In the genomic region with DNA sequence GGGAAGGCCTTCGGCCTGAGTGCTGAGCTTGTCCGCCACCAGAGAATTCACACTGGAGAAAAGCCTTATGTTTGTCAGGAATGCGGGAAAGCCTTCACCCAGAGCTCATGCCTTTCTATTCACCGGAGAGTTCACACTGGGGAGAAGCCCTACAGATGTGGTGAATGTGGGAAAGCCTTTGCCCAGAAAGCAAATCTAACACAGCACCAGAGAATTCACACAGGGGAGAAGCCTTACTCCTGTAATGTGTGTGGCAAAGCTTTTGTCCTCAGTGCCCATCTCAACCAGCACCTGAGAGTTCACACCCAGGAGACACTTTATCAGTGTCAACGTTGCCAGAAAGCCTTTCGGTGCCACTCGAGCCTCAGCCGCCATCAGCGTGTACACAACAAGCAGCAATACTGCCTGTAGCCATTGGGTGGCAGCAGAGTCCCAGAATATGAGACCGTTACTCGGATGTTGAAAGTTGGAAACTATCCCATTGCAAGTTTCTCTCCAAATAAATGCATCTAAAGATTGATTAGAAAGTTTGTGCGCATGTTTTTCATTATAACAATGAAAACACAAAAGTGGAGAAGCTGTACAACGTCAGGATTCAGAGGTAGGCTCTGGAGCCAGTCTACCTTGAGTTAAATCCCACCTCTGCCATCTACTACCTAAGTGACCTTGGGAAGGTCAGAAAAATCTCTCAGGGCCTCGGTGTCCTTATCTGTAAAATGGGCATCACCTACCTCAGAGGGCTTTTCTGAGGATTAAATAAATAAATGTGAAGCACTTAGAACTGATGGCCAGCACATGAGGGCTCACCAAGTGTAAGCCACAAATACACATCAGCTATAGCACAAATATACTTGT, we compare ENCODE assay signal across 9 cellular contexts. TPM values are rescaled to one million over a fixed set of nuclear protein-coding genes. Genes with fewer than 3 reads are reported as not detected.
DNase-seq lines count a peak whose midpoint lies in the region; ATAC-seq and TF ChIP-seq lines count a peak whose summit lies in the region.
"Had no signal": no experiment of that assay in that cellular context is flagged by ENCODE, and none has a peak within 500 bp of the region (broad histone marks: within the 10 kb centered on the region; RNA-seq: fewer than 3 reads in every experiment).

No MANE protein-coding gene starts in this region.

- intact Hi-C loops in posterior cingulate gyrus (cut with DNase I), result no loop called here
- intact Hi-C loops in aorta (cut with DNase I), result loop anchor here in 1 of 2 donors (10.0 kb wide), 1 partner anchor 88 kb away; no protein-coding TSS in a partner anchor

- H3K36me3 ChIP-seq in CD4-positive, CD25-positive, alpha-beta regulatory T cell (ENCODE audit: control insufficient read depth, insufficient read depth, low read length), result peaks cover 50% of the 10 kb centered on the region
- H3K36me3 ChIP-seq in KMS-11 (ENCODE audit: insufficient read depth), result peaks cover 18% of the 10 kb centered on the region; the same call in 1 of the 2 replicates
- H3K36me3 ChIP-seq in fibroblast of lung (ENCODE audit: control insufficient read depth, insufficient read depth, low read length), result peaks cover 23% of the 10 kb centered on the region
- H3K36me3 ChIP-seq in aorta (ENCODE audit: control insufficient read depth in 1 of 2, insufficient read depth in 2 of 2, low read length in 1 of 2), result peaks cover 17 to 24% of the 10 kb centered on the region in 2 donors

- 48 to 54% methylated on average over 14 of the region's 14 CpGs for whole genome bisulfite sequencing in aorta, 2 donors

- H3K9ac ChIP-seq in KMS-11, result no peak overlapping the region
- H3K9ac ChIP-seq in fibroblast of lung (ENCODE audit: insufficient read depth, low read length), result no peak overlapping the region

- peak; percentile 68 for TF ChIP-seq CTCF in KMS-11 (conservative IDR thresholded peaks at IDR 0.05; ENCODE audit: low read depth, low read length)
- TF ChIP-seq CTCF in fibroblast of lung (conservative IDR thresholded peaks at IDR 0.05 in 1 of 2, IDR thresholded peaks at IDR 0.05 in 1 of 2; ENCODE audit: low read depth in 1 of 2, low read length in 2 of 2), result peak; percentile 44 to 56

- no peaks in the 10 kb centered on the region for H3K79me2 ChIP-seq in KMS-11 (ENCODE audit: insufficient read depth, low read depth)
- H3K79me2 ChIP-seq in fibroblast of lung (ENCODE audit: control insufficient read depth, insufficient read depth, low read length), result no peaks in the 10 kb centered on the region

- H3K4me2 ChIP-seq in KMS-11, result no peak overlapping the region
- no peak overlapping the region for H3K4me2 ChIP-seq in fibroblast of lung (ENCODE audit: extremely low read depth, insufficient read depth, low read length)

- H2AFZ ChIP-seq in KMS-11 (ENCODE audit: low read depth) (no peak overlapping the region), fibroblast of lung (ENCODE audit: low read length) (no peak overlapping the region)

- no peak overlapping the region for H3K27ac Mint-ChIP-seq in CD4-positive, CD25-positive, alpha-beta regulatory T cell
- H3K27ac Mint-ChIP-seq: IgD-negative memory B cell had no signal

- H3K27ac ChIP-seq in CD4-positive, CD25-positive, alpha-beta regulatory T cell (ENCODE audit: insufficient read depth, low read length, poor library complexity, severe bottlenecking), result no peak overlapping the region
- H3K27ac ChIP-seq in KMS-11, result no peak overlapping the region
- no peak overlapping the region for H3K27ac ChIP-seq in fibroblast of lung (ENCODE audit: insufficient read depth, low read length)
- H3K27ac ChIP-seq in aorta (ENCODE audit: low read depth in 1 of 2, low read length in 2 of 2), result no peak overlapping the region

- H3K4me3 Mint-ChIP-seq in CD4-positive, CD25-positive, alpha-beta regulatory T cell, result no peak overlapping the region

- H3K4me1 Mint-ChIP-seq in CD4-positive, CD25-positive, alpha-beta regulatory T cell, result peaks cover 4 to 21% (median 15%) of the 10 kb centered on the region in 4 donors

- peaks cover 8% of the 10 kb centered on the region for H3K27me3 Mint-ChIP-seq in CD4-positive, CD25-positive, alpha-beta regulatory T cell
- H3K27me3 Mint-ChIP-seq: IgD-negative memory B cell had no signal

- peaks cover 3 to 31% (median 12%) of the 10 kb centered on the region in 7 donors for H3K9me3 Mint-ChIP-seq in CD4-positive, CD25-positive, alpha-beta regulatory T cell

- H3K27me3 ChIP-seq in CD4-positive, CD25-positive, alpha-beta regulatory T cell (ENCODE audit: control insufficient read depth, insufficient read depth, low read length), result no peaks in the 10 kb centered on the region
- H3K27me3 ChIP-seq in KMS-11 (ENCODE audit: insufficient read depth, low read depth) (no peaks in the 10 kb centered on the region), fibroblast of lung (ENCODE audit: control insufficient read depth, insufficient read depth, low read length) (no peaks in the 10 kb centered on the region), aorta (ENCODE audit: control insufficient read depth in 1 of 2, insufficient read depth in 2 of 2, low read length in 1 of 2) (no peaks in the 10 kb centered on the region)

- peaks cover 28 to 34% of the 10 kb centered on the region in 2 experiments for H3K9me3 ChIP-seq in CD4-positive, CD25-positive, alpha-beta regulatory T cell (ENCODE audit: control insufficient read depth in 2 of 2, low read length in 2 of 2)
- H3K9me3 ChIP-seq in fibroblast of lung (ENCODE audit: control insufficient read depth, insufficient read depth, low read depth, low read length), result peaks cover 13% of the 10 kb centered on the region
- H3K9me3 ChIP-seq in aorta (ENCODE audit: control insufficient read depth, low read length), result peaks cover 25% of the 10 kb centered on the region

- H3K4me3 ChIP-seq in CD4-positive, CD25-positive, alpha-beta regulatory T cell (ENCODE audit: low read depth, low read length), result no peak overlapping the region
- H3K4me3 ChIP-seq in KMS-11 (IDR thresholded peaks at IDR 0.05; ENCODE audit: insufficient read depth, low read depth, low read length) (no peak overlapping the region), fibroblast of lung (replicated peaks in 1 of 4; ENCODE audit: control extremely low read depth in 1 of 4, insufficient read depth in 1 of 4, low read depth in 3 of 4, low read length in 4 of 4) (no peak overlapping the region), aorta (ENCODE audit: low read length in 2 of 2) (no peak overlapping the region)

- no peak for ATAC-seq in CD4-positive, CD25-positive, alpha-beta regulatory T cell (ENCODE audit: low read depth in 2 of 2)
- no peak for ATAC-seq in aorta (ENCODE audit: low FRiP score)
- ATAC-seq in GM21390 (IDR thresholded peaks at IDR 0.05; ENCODE audit: unreplicated experiment), result no peak

- peaks cover 47% of the 10 kb centered on the region for H3K36me3 Mint-ChIP-seq in CD4-positive, CD25-positive, alpha-beta regulatory T cell

- H3K4me1 ChIP-seq in CD4-positive, CD25-positive, alpha-beta regulatory T cell (ENCODE audit: control insufficient read depth, insufficient read depth, low read length, poor library complexity, severe bottlenecking), result peaks cover 14% of the 10 kb centered on the region
- H3K4me1 ChIP-seq in KMS-11 (ENCODE audit: low read depth, poor library complexity, severe bottlenecking) (no peaks in the 10 kb centered on the region), fibroblast of lung (ENCODE audit: control insufficient read depth, extremely low read depth, insufficient read depth, low read length) (no peaks in the 10 kb centered on the region), aorta (ENCODE audit: control insufficient read depth in 1 of 2, insufficient read depth in 2 of 2, low read length in 2 of 2) (no peaks in the 10 kb centered on the region)

- H4K20me1 ChIP-seq in KMS-11 (ENCODE audit: insufficient read depth) (no peaks in the 10 kb centered on the region), fibroblast of lung (ENCODE audit: control insufficient read depth, extremely low read depth, insufficient read depth, low read length) (no peaks in the 10 kb centered on the region)

- DNase-seq in CD4-positive, CD25-positive, alpha-beta regulatory T cell, result peak; percentile 39 to 41 (median 40)
- peak; percentile 80 for DNase-seq in activated CD8-positive, alpha-beta memory T cell treated with anti-CD3 and anti-CD28 coated beads for 24 hours
- DNase-seq in fibroblast of lung (ENCODE audit: low read depth in 2 of 2) (peak in 1 of 2 donors; percentile 30), posterior cingulate gyrus (peak; percentile 59 to 95 (median 80)), aorta (peak; percentile 64 to 88), hepatic stellate cell (ENCODE audit: low spot score) (no peak)

RNA-seq across cellular contexts. Expression of gene ZNF473, which starts 21.1 kb away (rescaled TPM):
- total RNA-seq in CD4-positive, CD25-positive, alpha-beta regulatory T cell, result 7.5 TPM
- 1 to 10 TPM; 3.5 to 8.3 (median 4.8) TPM for polyA plus RNA-seq in CD4-positive, CD25-positive, alpha-beta regulatory T cell
- 5.9 and 6.4 TPM in 2 replicates for total RNA-seq in fibroblast of lung
- 5.0 and 5.7 TPM in 2 replicates for polyA plus RNA-seq in fibroblast of lung
- polyA plus RNA-seq in fibroblast of lung (2012), result 3.5 and 4.4 TPM in 2 replicates
- 5.0 and 17.2 TPM in 2 replicates for polyA minus RNA-seq in fibroblast of lung (ENCODE audit: low replicate concordance)
- total RNA-seq in aorta, result 1 to 10 TPM; 8.0 to 9.5 TPM
- 1 to 10 TPM in 1 of 2 donors, under 1 TPM in 1; 0.75 to 2.3 TPM for polyA plus RNA-seq in aorta

RNA-seq across cellular contexts. Expression of gene VRK3, which starts 21.7 kb away (rescaled TPM):
- 99.4 TPM for total RNA-seq in CD4-positive, CD25-positive, alpha-beta regulatory T cell
- polyA plus RNA-seq in CD4-positive, CD25-positive, alpha-beta regulatory T cell, result 10 to 100 TPM; 87.9 to 99.9 (median 91.4) TPM
- total RNA-seq in fibroblast of lung (21.3 and 26.9 TPM in 2 replicates), aorta (10 to 100 TPM; 36.7 to 40.5 TPM)
- polyA plus RNA-seq in fibroblast of lung (40.6 and 40.9 TPM in 2 replicates), aorta (10 to 100 TPM; 23.7 to 27.0 TPM)
- polyA plus RNA-seq in fibroblast of lung (2012), result 25.9 and 29.3 TPM in 2 replicates
- 15.3 and 38.0 TPM in 2 replicates for polyA minus RNA-seq in fibroblast of lung (ENCODE audit: low replicate concordance)
